In the genomic region with DNA sequence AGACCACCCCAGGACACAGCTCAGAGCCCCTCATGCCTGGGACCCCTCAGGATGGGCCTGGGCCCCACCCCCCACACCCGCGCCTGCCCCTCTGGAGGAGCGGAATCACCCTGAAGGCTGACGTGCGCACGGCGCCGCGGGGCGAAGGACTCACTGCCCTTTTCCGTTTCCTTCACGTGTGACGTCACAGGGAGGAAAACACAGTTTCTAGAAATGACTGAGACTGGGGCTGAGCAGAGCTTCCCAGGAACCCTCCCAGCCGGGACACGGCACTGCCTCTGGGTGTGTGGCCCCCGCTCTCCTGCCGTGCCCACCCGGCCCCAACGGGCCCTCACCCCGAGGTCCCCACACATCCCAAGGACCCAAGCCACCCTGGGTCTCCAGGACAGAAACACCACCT, we compare ENCODE assay signal across 20 cellular contexts. TPM values are rescaled to one million over a fixed set of nuclear protein-coding genes. Genes with fewer than 3 reads are reported as not detected.
DNase-seq lines count a peak whose midpoint lies in the region; ATAC-seq and TF ChIP-seq lines count a peak whose summit lies in the region.
"Had no signal": no experiment of that assay in that cellular context is flagged by ENCODE, and none has a peak within 500 bp of the region (broad histone marks: within the 10 kb centered on the region; RNA-seq: fewer than 3 reads in every experiment).

No MANE protein-coding gene starts in this region.

- H3K4me1 Mint-ChIP-seq in activated CD8-positive, alpha-beta memory T cell treated with anti-CD3 and anti-CD28 coated beads, Interleukin-2, amount 10 ng/mL, durations not matched to agents 7 days and 5 days: peaks cover 30% of the 10 kb centered on the region
- peaks cover 44% of the 10 kb centered on the region for H3K4me1 Mint-ChIP-seq in activated T-cell treated with anti-CD3 and anti-CD28 coated beads, Interleukin-2, amount 50 U/mL, for 72 hours (ENCODE audit: low read depth)
- H3K4me1 Mint-ChIP-seq in naive thymus-derived CD4-positive, alpha-beta T cell: peaks cover 0 to 37% (median 20%) of the 10 kb centered on the region in 7 donors

- H3K27me3 ChIP-seq in neuronal stem cell (ENCODE audit: control insufficient read depth in 3 of 3, insufficient read depth in 3 of 3, low read depth in 1 of 3, low read length in 3 of 3): peaks cover 0 to 3% (median 0%) of the 10 kb centered on the region in 3 experiments
- H3K27me3 ChIP-seq in naive thymus-derived CD4-positive, alpha-beta T cell (ENCODE audit: control insufficient read depth in 2 of 2, insufficient read depth in 2 of 2, low read length in 2 of 2): no peaks in the 10 kb centered on the region
- H3K27me3 ChIP-seq: right lobe of liver, thyroid gland had no signal

- H3K79me2 ChIP-seq in OCI-LY7 (ENCODE audit: insufficient read depth, low read depth, low read length): no peaks in the 10 kb centered on the region

- H3K14ac ChIP-seq in neuronal stem cell (ENCODE audit: low read length): no peak overlapping the region

- no peak overlapping the region for H2AK5ac ChIP-seq in neuronal stem cell (ENCODE audit: low read depth, low read length)

- H3K18ac ChIP-seq in neuronal stem cell (ENCODE audit: low read length): no peak overlapping the region

- H3K4me3 Mint-ChIP-seq in activated CD8-positive, alpha-beta memory T cell treated with anti-CD3 and anti-CD28 coated beads, Interleukin-2, amount 10 ng/mL, durations not matched to agents 7 days and 5 days: no peak overlapping the region
- peak overlapping the region; percentile 57 to 65 for H3K4me3 Mint-ChIP-seq in activated T-cell treated with anti-CD3 and anti-CD28 coated beads, Interleukin-2, amount 50 U/mL, for 72 hours
- no peak overlapping the region for H3K4me3 Mint-ChIP-seq in naive thymus-derived CD4-positive, alpha-beta T cell

- CTCF ChIA-PET in activated CD8-positive, alpha-beta memory T cell treated with anti-CD3 and anti-CD28 coated beads, Interleukin-2, amount 10 ng/mL, durations not matched to agents 7 days and 5 days (lab: Charles Lee): interaction anchor here (1.5 kb wide), 1 partner anchor 97 kb away, joined by 4 read pairs; no protein-coding TSS in a partner anchor
- CTCF ChIA-PET in naive thymus-derived CD4-positive, alpha-beta T cell (lab: Charles Lee): no interaction called here
- CTCF ChIA-PET in OCI-LY7 (lab: Charles Lee; ENCODE audit: unreplicated experiment): no interaction called here

- no peak for TF ChIP-seq CTCF in OCI-LY7 (conservative IDR thresholded peaks at IDR 0.05; ENCODE audit: low read length)

- no peaks in the 10 kb centered on the region for H4K20me1 ChIP-seq in OCI-LY7 (ENCODE audit: insufficient read depth, low read length)

- H3K4me3 ChIP-seq in neuronal stem cell (ENCODE audit: low read length in 2 of 2) (no peak overlapping the region), OCI-LY7 (ENCODE audit: low read depth, low read length, poor library complexity, severe bottlenecking) (no peak overlapping the region)
- H3K4me3 ChIP-seq in naive thymus-derived CD4-positive, alpha-beta T cell (ENCODE audit: low read length): no peak overlapping the region
- H3K4me3 ChIP-seq: coronary artery, GM12878, lower lobe of right lung, right lobe of liver, thyroid gland had no signal

- H3K27ac ChIP-seq in neuronal stem cell (replicated peaks; ENCODE audit: low read length) (no peak overlapping the region), OCI-LY7 (ENCODE audit: low read depth, low read length, poor library complexity, severe bottlenecking) (no peak overlapping the region)
- no peak overlapping the region for H3K27ac ChIP-seq in naive thymus-derived CD4-positive, alpha-beta T cell (ENCODE audit: low read depth, low read length)
- H3K27ac ChIP-seq: coronary artery, lower lobe of right lung, right lobe of liver, thyroid gland had no signal

- H2AFZ ChIP-seq in neuronal stem cell (ENCODE audit: low read length): no peak overlapping the region
- H2AFZ ChIP-seq in OCI-LY7 (ENCODE audit: low read length): no peak overlapping the region

- peaks cover 5% of the 10 kb centered on the region for H3K79me1 ChIP-seq in neuronal stem cell (ENCODE audit: low read depth, low read length)

- H2BK12ac ChIP-seq in neuronal stem cell (ENCODE audit: low read length): no peak overlapping the region

- H2BK15ac ChIP-seq in neuronal stem cell (ENCODE audit: low read length): no peak overlapping the region

- peaks cover 37% of the 10 kb centered on the region for H3K36me3 Mint-ChIP-seq in activated CD8-positive, alpha-beta memory T cell treated with anti-CD3 and anti-CD28 coated beads, Interleukin-2, amount 10 ng/mL, durations not matched to agents 7 days and 5 days
- H3K36me3 Mint-ChIP-seq in activated T-cell treated with anti-CD3 and anti-CD28 coated beads, Interleukin-2, amount 50 U/mL, for 72 hours (ENCODE audit: insufficient read depth in 2 of 2): peaks cover 18 to 31% of the 10 kb centered on the region in 2 donors
- H3K36me3 Mint-ChIP-seq in naive thymus-derived CD4-positive, alpha-beta T cell: peaks cover 5 to 24% (median 8%) of the 10 kb centered on the region in 5 donors

- DNase-seq in activated CD8-positive, alpha-beta memory T cell treated with anti-CD3 and anti-CD28 coated beads, Interleukin-2, amount 10 ng/mL, durations not matched to agents 7 days and 5 days: peak; percentile 73
- no peak for DNase-seq in activated CD8-positive, alpha-beta memory T cell treated with anti-CD3 and anti-CD28 coated beads, Interleukin-2, amount 50 U/mL, for 48 hours
- DNase-seq in T-helper 2 cell (peak in 3 of 5 experiments; percentile 54 to 92 (median 59)), neuronal stem cell (ENCODE audit: low spot score) (no peak), OCI-LY7 (ENCODE audit: low spot score) (no peak)
- peak; percentile 46 to 76 for DNase-seq in activated T-cell treated with anti-CD3 and anti-CD28 coated beads, Interleukin-2, amount 50 U/mL, for 72 hours
- DNase-seq in naive thymus-derived CD4-positive, alpha-beta T cell: no peak
- DNase-seq: KG1, lower lobe of right lung, NCI-H2029, right lobe of liver, SW 1271, thyroid gland had no signal

- H4K91ac ChIP-seq in neuronal stem cell (ENCODE audit: low read depth, low read length, poor library complexity): no peak overlapping the region

- ATAC-seq in activated CD8-positive, alpha-beta memory T cell treated with anti-CD3 and anti-CD28 coated beads, Interleukin-2, amount 10 ng/mL, durations not matched to agents 7 days and 5 days: peak; percentile 48
- ATAC-seq in activated T-cell treated with anti-CD3 and anti-CD28 coated beads, Interleukin-2, amount 50 U/mL, for 72 hours (replicated peaks in 1 of 2): peak; percentile 14 to 61
- ATAC-seq in naive thymus-derived CD4-positive, alpha-beta T cell: no peak
- ATAC-seq in SK-N-SH treated with all-trans-retinoic acid at 6 μM for 48 hours: no peak
- ATAC-seq: GM12878, lower lobe of right lung, right lobe of liver had no signal

- no peak overlapping the region for H3K9ac ChIP-seq in neuronal stem cell (ENCODE audit: low read depth, low read length, poor library complexity)

- no peak overlapping the region for H4K8ac ChIP-seq in neuronal stem cell (ENCODE audit: low read depth, low read length)

- peak overlapping the region; percentile 74 for H3K27ac Mint-ChIP-seq in activated CD8-positive, alpha-beta memory T cell treated with anti-CD3 and anti-CD28 coated beads, Interleukin-2, amount 10 ng/mL, durations not matched to agents 7 days and 5 days
- H3K27ac Mint-ChIP-seq in activated T-cell treated with anti-CD3 and anti-CD28 coated beads, Interleukin-2, amount 50 U/mL, for 72 hours: peak overlapping the region; percentile 88
- H3K27ac Mint-ChIP-seq in naive thymus-derived CD4-positive, alpha-beta T cell: peak overlapping the region in 1 of 9 donors; percentile 38

- BruUV-seq in OCI-LY7 (replicated peaks; lab: Mats Ljungman, UMichigan): no TSS peak

- peak overlapping the region; percentile 55 for H3K23ac ChIP-seq in neuronal stem cell (ENCODE audit: low read depth, low read length, poor library complexity)

- H3K27me3 Mint-ChIP-seq in activated CD8-positive, alpha-beta memory T cell treated with anti-CD3 and anti-CD28 coated beads, Interleukin-2, amount 10 ng/mL, durations not matched to agents 7 days and 5 days: no peaks in the 10 kb centered on the region
- no peaks in the 10 kb centered on the region for H3K27me3 Mint-ChIP-seq in activated T-cell treated with anti-CD3 and anti-CD28 coated beads, Interleukin-2, amount 50 U/mL, for 72 hours (ENCODE audit: low read depth)
- H3K27me3 Mint-ChIP-seq in naive thymus-derived CD4-positive, alpha-beta T cell: no peaks in the 10 kb centered on the region

- H2BK120ac ChIP-seq in neuronal stem cell (ENCODE audit: low read depth, low read length): no peak overlapping the region

- no peak overlapping the region for H3K4ac ChIP-seq in neuronal stem cell (ENCODE audit: low read length)

- H3K4me2 ChIP-seq in neuronal stem cell (ENCODE audit: insufficient read depth, low read length, poor library complexity, severe bottlenecking) (no peak overlapping the region), OCI-LY7 (ENCODE audit: low read length) (no peak overlapping the region)

- H2BK5ac ChIP-seq in neuronal stem cell (ENCODE audit: low read length): no peak overlapping the region

- H3K9me3 Mint-ChIP-seq in activated CD8-positive, alpha-beta memory T cell treated with anti-CD3 and anti-CD28 coated beads, Interleukin-2, amount 10 ng/mL, durations not matched to agents 7 days and 5 days (ENCODE audit: low read depth): no peaks in the 10 kb centered on the region
- no peaks in the 10 kb centered on the region for H3K9me3 Mint-ChIP-seq in activated T-cell treated with anti-CD3 and anti-CD28 coated beads, Interleukin-2, amount 50 U/mL, for 72 hours
- H3K9me3 Mint-ChIP-seq in naive thymus-derived CD4-positive, alpha-beta T cell: no peaks in the 10 kb centered on the region

- H3K4me1 ChIP-seq in neuronal stem cell (ENCODE audit: control insufficient read depth in 2 of 2, insufficient read depth in 1 of 2, low read depth in 1 of 2, low read length in 2 of 2) (no peaks in the 10 kb centered on the region), OCI-LY7 (ENCODE audit: insufficient read depth, low read length, poor library complexity, severe bottlenecking) (no peaks in the 10 kb centered on the region)
- peaks cover under 1 to 11% of the 10 kb centered on the region in 2 donors for H3K4me1 ChIP-seq in naive thymus-derived CD4-positive, alpha-beta T cell (ENCODE audit: control insufficient read depth in 2 of 2, insufficient read depth in 2 of 2, low read length in 2 of 2)
- H3K4me1 ChIP-seq: right lobe of liver, thyroid gland had no signal

- intact Hi-C loops in naive thymus-derived CD4-positive, alpha-beta T cell (cut with micrococcal nuclease): no loop called here
- intact Hi-C loops in OCI-LY7 (cut with micrococcal nuclease; ENCODE audit: unreplicated experiment): no loop called here

- H3K9me2 ChIP-seq in OCI-LY7 (ENCODE audit: insufficient read depth, low read length): no peaks in the 10 kb centered on the region

- POLR2A ChIA-PET in naive thymus-derived CD4-positive, alpha-beta T cell (lab: Charles Lee): no interaction called here
- POLR2A ChIA-PET in OCI-LY7 (lab: Charles Lee): no interaction called here

- H3K36me3 ChIP-seq in neuronal stem cell (replicated peaks in 1 of 2; ENCODE audit: control insufficient read depth in 2 of 2, insufficient read depth in 2 of 2, low read length in 2 of 2): peaks cover 21 to 67% of the 10 kb centered on the region in 2 donors
- H3K36me3 ChIP-seq in naive thymus-derived CD4-positive, alpha-beta T cell (ENCODE audit: control insufficient read depth in 2 of 3, insufficient read depth in 3 of 3, low read length in 3 of 3): peaks cover 0 to 80% (median 3%) of the 10 kb centered on the region in 3 experiments
- peaks cover 64% of the 10 kb centered on the region for H3K36me3 ChIP-seq in OCI-LY7 (ENCODE audit: insufficient read depth, low read length)

- whole genome bisulfite sequencing in neuronal stem cell (ENCODE audit: extremely low coverage in 2 of 2, insufficient read length in 2 of 2, insufficient replicate concordance in 1 of 2), 2 donors: no CpG with 5 or more reads among the region's 20 CpGs

- H3K9me3 ChIP-seq in neuronal stem cell (replicated peaks in 1 of 2; ENCODE audit: control insufficient read depth in 2 of 2, insufficient read depth in 1 of 2, low read depth in 1 of 2, low read length in 2 of 2) (peaks cover 0 to 5% of the 10 kb centered on the region in 2 donors), OCI-LY7 (ENCODE audit: low read length) (no peaks in the 10 kb centered on the region)
- H3K9me3 ChIP-seq in naive thymus-derived CD4-positive, alpha-beta T cell (ENCODE audit: control insufficient read depth in 2 of 3, low read length in 3 of 3): no peaks in the 10 kb centered on the region
- H3K9me3 ChIP-seq: lower lobe of right lung, right lobe of liver, thyroid gland had no signal

RNA-seq across cellular contexts. Expression of a gene that starts 5.4 kb away (rescaled TPM):
- 10 to 100 TPM in 1 of 2 experiments, 1 to 10 TPM in 1; 8.1 to 72.4 TPM for total RNA-seq in activated CD8-positive, alpha-beta memory T cell treated with anti-CD3 and anti-CD28 coated beads, Interleukin-2, amount 10 ng/mL, durations not matched to agents 7 days and 5 days
- 100 to 1,000 TPM; 268 to 588 TPM for total RNA-seq in activated T-cell treated with anti-CD3 and anti-CD28 coated beads, Interleukin-2, amount 50 U/mL, for 72 hours
- polyA plus RNA-seq in neuronal stem cell (2013, experiment 1 of 2): 0.06 TPM
- 0.08 TPM for polyA plus RNA-seq in neuronal stem cell (2013, experiment 2 of 2)
- 100 to 1,000 TPM in 1 of 5 experiments, 10 to 100 TPM in 1, 1 to 10 TPM in 2, under 1 TPM in 1; 0.49 to 192 (median 7.8) TPM for total RNA-seq in naive thymus-derived CD4-positive, alpha-beta T cell
- polyA plus RNA-seq in naive thymus-derived CD4-positive, alpha-beta T cell: 1 to 10 TPM; 1.4 to 1.5 TPM
- total RNA-seq in OCI-LY7 (2014; rRNA removed; shearing (Covaris generic)): not detected in 2 replicates
- 1.1 and 1.4 TPM in 2 replicates for total RNA-seq in OCI-LY7 (2022)
- total RNA-seq: NCI-H460 had no signal
- polyA plus RNA-seq: BJ had no signal

RNA-seq across cellular contexts. Expression of a gene that starts 12.5 kb away (rescaled TPM):
- total RNA-seq in activated CD8-positive, alpha-beta memory T cell treated with anti-CD3 and anti-CD28 coated beads, Interleukin-2, amount 10 ng/mL, durations not matched to agents 7 days and 5 days: 100 to 1,000 TPM; 109 to 144 TPM
- 100 to 1,000 TPM; 188 to 348 TPM for total RNA-seq in activated T-cell treated with anti-CD3 and anti-CD28 coated beads, Interleukin-2, amount 50 U/mL, for 72 hours
- 62.8 TPM for polyA plus RNA-seq in neuronal stem cell (2013, experiment 1 of 2)
- polyA plus RNA-seq in neuronal stem cell (2013, experiment 2 of 2): 64.4 TPM
- 100 to 1,000 TPM in 4 of 5 experiments, 10 to 100 TPM in 1; 75.8 to 124 (median 110) TPM for total RNA-seq in naive thymus-derived CD4-positive, alpha-beta T cell
- polyA plus RNA-seq in naive thymus-derived CD4-positive, alpha-beta T cell: 10 to 100 TPM; 74.8 to 90.7 TPM
- 44.2 and 47.7 TPM in 2 replicates for total RNA-seq in OCI-LY7 (2014; rRNA removed; shearing (Covaris generic))
- 82.8 and 85.7 TPM in 2 replicates for total RNA-seq in OCI-LY7 (2022)

RNA-seq across cellular contexts. Expression of a gene that starts 12.7 kb away (rescaled TPM):
- 10 to 100 TPM; 17.6 to 25.5 TPM for total RNA-seq in activated CD8-positive, alpha-beta memory T cell treated with anti-CD3 and anti-CD28 coated beads, Interleukin-2, amount 10 ng/mL, durations not matched to agents 7 days and 5 days
- total RNA-seq in activated T-cell treated with anti-CD3 and anti-CD28 coated beads, Interleukin-2, amount 50 U/mL, for 72 hours: 10 to 100 TPM; 13.1 to 13.6 TPM
- 24.2 TPM for polyA plus RNA-seq in neuronal stem cell (2013, experiment 1 of 2)
- polyA plus RNA-seq in neuronal stem cell (2013, experiment 2 of 2): 23.9 TPM
- 10 to 100 TPM; 10.9 to 29.0 (median 22.8) TPM for total RNA-seq in naive thymus-derived CD4-positive, alpha-beta T cell
- 10 to 100 TPM in 1 of 2 donors, 1 to 10 TPM in 1; 7.2 to 12.7 TPM for polyA plus RNA-seq in naive thymus-derived CD4-positive, alpha-beta T cell
- total RNA-seq in OCI-LY7 (2014; rRNA removed; shearing (Covaris generic)): 36.2 and 37.7 TPM in 2 replicates
- total RNA-seq in OCI-LY7 (2022): 25.0 and 27.1 TPM in 2 replicates

RNA-seq across cellular contexts. Expression of a gene that starts 12.9 kb away (rescaled TPM):
- 100 to 1,000 TPM in 1 of 2 experiments, 10 to 100 TPM in 1; 28.1 to 156 TPM for total RNA-seq in activated CD8-positive, alpha-beta memory T cell treated with anti-CD3 and anti-CD28 coated beads, Interleukin-2, amount 10 ng/mL, durations not matched to agents 7 days and 5 days
- 100 to 1,000 TPM; 245 to 324 TPM for total RNA-seq in activated T-cell treated with anti-CD3 and anti-CD28 coated beads, Interleukin-2, amount 50 U/mL, for 72 hours
- 0.21 TPM for polyA plus RNA-seq in neuronal stem cell (2013, experiment 1 of 2)
- polyA plus RNA-seq in neuronal stem cell (2013, experiment 2 of 2): 0.36 TPM
- total RNA-seq in naive thymus-derived CD4-positive, alpha-beta T cell: 10 to 100 TPM in 2 of 5 experiments, 1 to 10 TPM in 1, not detected in 2; 2.6 to 81.7 (median 12.6) TPM
- polyA plus RNA-seq in naive thymus-derived CD4-positive, alpha-beta T cell: under 1 TPM in 1 of 2 donors, not detected in 1; 0.32 TPM
- not detected in 2 replicates for total RNA-seq in OCI-LY7 (2014; rRNA removed; shearing (Covaris generic))
- total RNA-seq in OCI-LY7 (2022): not detected in 2 replicates
- total RNA-seq: endothelial cell of umbilical vein, NCI-H460, osteoblast had no signal
- polyA plus RNA-seq: endothelial cell of umbilical vein had no signal

RNA-seq across cellular contexts. Expression of a gene that starts 27.2 kb away (rescaled TPM):
- total RNA-seq in activated CD8-positive, alpha-beta memory T cell treated with anti-CD3 and anti-CD28 coated beads, Interleukin-2, amount 10 ng/mL, durations not matched to agents 7 days and 5 days: 1 to 10 TPM; 2.0 to 2.6 TPM
- total RNA-seq in activated T-cell treated with anti-CD3 and anti-CD28 coated beads, Interleukin-2, amount 50 U/mL, for 72 hours: 10 to 100 TPM in 1 of 2 donors, 1 to 10 TPM in 1; 8.1 to 14.2 TPM
- 4.0 TPM for polyA plus RNA-seq in neuronal stem cell (2013, experiment 1 of 2)
- polyA plus RNA-seq in neuronal stem cell (2013, experiment 2 of 2): 4.6 TPM
- total RNA-seq in naive thymus-derived CD4-positive, alpha-beta T cell: 1 to 10 TPM; 2.5 to 5.8 (median 3.0) TPM
- polyA plus RNA-seq in naive thymus-derived CD4-positive, alpha-beta T cell: under 1 TPM in 1 of 2 donors, not detected in 1; 0.56 TPM
- 0.49 and 1.8 TPM in 2 replicates for total RNA-seq in OCI-LY7 (2014; rRNA removed; shearing (Covaris generic))
- 6.1 and 7.0 TPM in 2 replicates for total RNA-seq in OCI-LY7 (2022)
- total RNA-seq: NCI-H460 had no signal

Comparison
In these comparisons a context has a peak if more than half of its experiments do, and no peak if none do; other contexts are left out.
1. DNase-seq: peak in activated CD8-positive, alpha-beta memory T cell treated with anti-CD3 and anti-CD28 coated beads, Interleukin-2, amount 10 ng/mL, durations not matched to agents 7 days and 5 days (single experiment), T-helper 2 cell (3 of 5) and activated T-cell treated with anti-CD3 and anti-CD28 coated beads, Interleukin-2, amount 50 U/mL, for 72 hours (2 of 2); none in activated CD8-positive, alpha-beta memory T cell treated with anti-CD3 and anti-CD28 coated beads, Interleukin-2, amount 50 U/mL, for 48 hours (single experiment), neuronal stem cell (single experiment), naive thymus-derived CD4-positive, alpha-beta T cell (0 of 9) and OCI-LY7 (single experiment).
2. ATAC-seq: peak in activated CD8-positive, alpha-beta memory T cell treated with anti-CD3 and anti-CD28 coated beads, Interleukin-2, amount 10 ng/mL, durations not matched to agents 7 days and 5 days (single experiment) and activated T-cell treated with anti-CD3 and anti-CD28 coated beads, Interleukin-2, amount 50 U/mL, for 72 hours (2 of 2); none in naive thymus-derived CD4-positive, alpha-beta T cell (single experiment) and SK-N-SH treated with all-trans-retinoic acid at 6 μM for 48 hours (single experiment).
3. H3K4me3 Mint-ChIP-seq: peak in activated T-cell treated with anti-CD3 and anti-CD28 coated beads, Interleukin-2, amount 50 U/mL, for 72 hours (2 of 2); none in activated CD8-positive, alpha-beta memory T cell treated with anti-CD3 and anti-CD28 coated beads, Interleukin-2, amount 10 ng/mL, durations not matched to agents 7 days and 5 days (single experiment) and naive thymus-derived CD4-positive, alpha-beta T cell (0 of 10).